In genomic region chr1:91755888-91756287, GRCh38 we compare ENCODE assay signal across 1 cellular context.
TF ChIP-seq lines count a peak whose summit lies in the region.

No MANE protein-coding gene starts in this region.

TF ChIP-seq in IMR-90, 13 proteins besides CTCF, POLR2A, EP300 and RAD21 (continued from another document):
- no peak for TF ChIP-seq USF2 (IDR thresholded peaks at IDR 0.05; ENCODE audit: low read depth, low read length)
- TF ChIP-seq SMC3 (IDR thresholded peaks at IDR 0.05; ENCODE audit: low read depth, low read length) = no peak
